In the genomic region with DNA sequence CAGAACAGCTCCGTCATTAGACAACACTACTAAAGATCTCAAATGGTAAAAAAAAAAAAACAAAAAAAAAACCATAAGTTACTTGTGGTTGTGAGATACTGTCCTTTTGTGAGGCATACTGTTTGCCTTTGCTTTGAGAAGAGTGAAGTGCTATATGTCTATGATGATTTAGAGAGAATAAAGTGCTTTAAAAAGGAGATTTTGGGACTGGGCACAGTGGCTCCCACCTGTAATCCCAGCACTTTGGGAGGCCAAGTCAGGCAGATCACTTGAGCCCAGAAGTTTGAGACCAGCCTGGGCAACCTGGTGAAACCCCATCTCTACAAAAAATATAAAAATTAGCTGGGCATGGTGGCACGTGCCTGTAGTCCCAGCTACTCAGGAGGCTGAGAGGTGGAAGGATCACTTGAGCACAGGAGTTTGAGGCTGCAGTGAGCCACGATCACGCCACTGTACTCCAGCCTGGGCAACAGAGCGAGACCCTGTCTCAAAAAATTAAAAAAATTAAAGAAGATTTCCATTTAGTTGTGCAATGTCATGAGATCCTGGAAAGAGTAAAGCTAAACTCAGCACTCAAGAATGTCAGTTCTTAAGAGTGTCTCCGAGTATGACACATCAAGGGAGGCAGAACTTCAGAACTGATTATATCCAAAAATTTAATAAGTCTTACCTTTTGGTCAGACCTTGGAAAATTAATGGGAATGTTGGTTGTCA, we compare ENCODE assay signal across 25 cellular contexts.
DNase-seq lines count a peak whose midpoint lies in the region; ATAC-seq and TF ChIP-seq lines count a peak whose summit lies in the region.
"Had no signal": no experiment of that assay in that cellular context is flagged by ENCODE, and none has a peak within 500 bp of the region (broad histone marks: within the 10 kb centered on the region; RNA-seq: fewer than 3 reads in every experiment).

No MANE protein-coding gene starts in this region.

- no peak overlapping the region for H4K8ac ChIP-seq in trophoblast cell (ENCODE audit: low read depth, low read length)

- H4K91ac ChIP-seq in trophoblast cell (ENCODE audit: low read depth, low read length), result no peak overlapping the region

- intact Hi-C loops in mucosa of descending colon (cut with DNase I, micrococcal nuclease), result no loop called here

- ATAC-seq in SK-N-SH treated with all-trans-retinoic acid at 6 μM for 48 hours, result peak; percentile 73; the same call in 2 of the 3 replicates
- no peak for ATAC-seq in mucosa of descending colon
- ATAC-seq: body of pancreas; GM12878; stimulated activated memory B cell treated with anti-CD40 and anti-IgM and Interleukin-4, amounts not matched to agents 10 μg/mL and 1 μg/mL and 100 μg/mL, for 72 hours; WTC11 had no signal

- H3K14ac ChIP-seq in trophoblast cell (ENCODE audit: low read length), result no peak overlapping the region

- H2BK5ac ChIP-seq in trophoblast cell (ENCODE audit: low read depth, low read length, poor library complexity), result no peak overlapping the region

- WGBS in trophoblast cell (ENCODE audit: extremely low coverage, insufficient coverage, insufficient read length), result no CpG with 5 or more reads among the region's 6 CpGs

- H3K4me1 ChIP-seq in fibroblast of lung (ENCODE audit: control insufficient read depth, extremely low read depth, insufficient read depth, low read length), result no peaks in the 10 kb centered on the region
- no peaks in the 10 kb centered on the region for H3K4me1 ChIP-seq in trophoblast cell (ENCODE audit: control insufficient read depth in 1 of 2, insufficient read depth in 2 of 2, low read length in 2 of 2)
- no peaks in the 10 kb centered on the region for H3K4me1 ChIP-seq in mucosa of descending colon (ENCODE audit: low read depth)
- H3K4me1 ChIP-seq: body of pancreas, testis had no signal

- H3K9ac ChIP-seq in fibroblast of lung (ENCODE audit: insufficient read depth, low read length) (no peak overlapping the region), trophoblast cell (ENCODE audit: low read length) (no peak overlapping the region)

- H3K18ac ChIP-seq in trophoblast cell (ENCODE audit: low read length), result no peak overlapping the region

- DNase-seq in ELR (ENCODE audit: low read depth), result peak; percentile 39
- DNase-seq in fibroblast of lung (ENCODE audit: low read depth in 2 of 2), result peak; percentile 49 to 52
- DNase-seq in trophoblast cell, result peak; percentile 23 to 67
- no peak for DNase-seq in T1000 (lab: John Stamatoyannopoulos, UW)
- DNase-seq in H4 (ENCODE audit: low spot score), result no peak
- no peak for DNase-seq in ACHN
- no peak for DNase-seq in mucosa of descending colon
- DNase-seq: activated CD4-positive, alpha-beta T cell treated with anti-CD3 and anti-CD28 coated beads, Interleukin-2, amount 50 U/mL, for 4 hours; activated CD8-positive, alpha-beta memory T cell treated with anti-CD3 and anti-CD28 coated beads, Interleukin-2, amount 50 U/mL, for 48 hours; AML-193; body of pancreas; CD8-positive, alpha-beta memory T cell; DMS153; endodermal cell; immature natural killer cell; MG63; NCI-H1436; NCI-H2171; NCI-H526; stimulated activated CD4-positive, alpha-beta T cell treated with anti-CD3 and anti-CD28 coated beads, Interleukin-1b, Interleukin-23, amount 100 ng/mL, for 48 hours; testis had no signal

- no peak overlapping the region for H3K4ac ChIP-seq in trophoblast cell (ENCODE audit: low read depth, low read length)

- H4K12ac ChIP-seq in trophoblast cell (ENCODE audit: low read depth, low read length), result no peak overlapping the region

- H3K27ac ChIP-seq in fibroblast of lung (ENCODE audit: insufficient read depth, low read length), result no peak overlapping the region
- H3K27ac ChIP-seq in trophoblast cell (ENCODE audit: low read depth, low read length), result no peak overlapping the region
- H3K27ac ChIP-seq: body of pancreas, testis had no signal

- no peak overlapping the region for H2AFZ ChIP-seq in fibroblast of lung (ENCODE audit: low read length)
- no peak overlapping the region for H2AFZ ChIP-seq in trophoblast cell (ENCODE audit: insufficient read depth, low read length, poor library complexity)

- no peaks in the 10 kb centered on the region for H3K9me3 ChIP-seq in fibroblast of lung (ENCODE audit: control insufficient read depth, insufficient read depth, low read depth, low read length)
- no peaks in the 10 kb centered on the region for H3K9me3 ChIP-seq in trophoblast cell (ENCODE audit: insufficient read depth, low read depth, low read length)
- H3K9me3 ChIP-seq in mucosa of descending colon, result no peaks in the 10 kb centered on the region
- H3K9me3 ChIP-seq: body of pancreas, MG63, testis had no signal

- in situ Hi-C loops in ACHN (cut with HindIII; ENCODE audit: low pct_ligation_motif_present, low pct_unique_long_range_greater_than_20kb, low sequenced_read_pairs), result no loop called here

- no peak for TF ChIP-seq CTCF in fibroblast of lung (conservative IDR thresholded peaks at IDR 0.05 in 1 of 2, IDR thresholded peaks at IDR 0.05 in 1 of 2; ENCODE audit: low read depth in 1 of 2, low read length in 2 of 2)
- no peak for TF ChIP-seq CTCF in mucosa of descending colon (IDR thresholded peaks at IDR 0.05)

- no peak overlapping the region for H3K23ac ChIP-seq in trophoblast cell (ENCODE audit: low read length)

- H3K79me1 ChIP-seq in trophoblast cell (ENCODE audit: low read length), result no peaks in the 10 kb centered on the region

- H3K36me3 ChIP-seq in fibroblast of lung (ENCODE audit: control insufficient read depth, insufficient read depth, low read length) (peaks cover 5% of the 10 kb centered on the region), trophoblast cell (ENCODE audit: control insufficient read depth in 1 of 2, insufficient read depth in 2 of 2, low read length in 2 of 2) (peaks cover 0 to 3% of the 10 kb centered on the region in 2 experiments), mucosa of descending colon (ENCODE audit: low read depth) (no peaks in the 10 kb centered on the region)
- H3K36me3 ChIP-seq: MG63 had no signal

- H2BK12ac ChIP-seq in trophoblast cell (ENCODE audit: low read length), result no peak overlapping the region

- H2AK5ac ChIP-seq in trophoblast cell (ENCODE audit: low read length), result no peak overlapping the region

- no peak overlapping the region for H3K4me3 ChIP-seq in fibroblast of lung (replicated peaks in 1 of 4; ENCODE audit: control extremely low read depth in 1 of 4, insufficient read depth in 1 of 4, low read depth in 3 of 4, low read length in 4 of 4)
- no peak overlapping the region for H3K4me3 ChIP-seq in trophoblast cell (ENCODE audit: low read depth, low read length)
- H3K4me3 ChIP-seq in mucosa of descending colon, result no peak overlapping the region
- H3K4me3 ChIP-seq: body of pancreas, GM12878, MG63, testis had no signal

- no peaks in the 10 kb centered on the region for H4K20me1 ChIP-seq in fibroblast of lung (ENCODE audit: control insufficient read depth, extremely low read depth, insufficient read depth, low read length)

- H3K4me2 ChIP-seq in fibroblast of lung (ENCODE audit: extremely low read depth, insufficient read depth, low read length) (no peak overlapping the region), trophoblast cell (ENCODE audit: low read length) (no peak overlapping the region)

- no peaks in the 10 kb centered on the region for H3K79me2 ChIP-seq in fibroblast of lung (ENCODE audit: control insufficient read depth, insufficient read depth, low read length)
- H3K79me2 ChIP-seq in trophoblast cell (ENCODE audit: control insufficient read depth, insufficient read depth, low read length, poor library complexity), result no peaks in the 10 kb centered on the region

- H3K27me3 ChIP-seq in fibroblast of lung (ENCODE audit: control insufficient read depth, insufficient read depth, low read length) (no peaks in the 10 kb centered on the region), trophoblast cell (ENCODE audit: insufficient read depth, low read length) (no peaks in the 10 kb centered on the region)
- H3K27me3 ChIP-seq: body of pancreas, MG63, testis had no signal

- no peak overlapping the region for H2BK120ac ChIP-seq in trophoblast cell (ENCODE audit: insufficient read depth, low read length, poor library complexity)

TF ChIP-seq in SK-N-SH treated with all-trans-retinoic acid at 6 μM for 48 hours, 23 proteins besides CTCF, POLR2A, EP300 and RAD21:
- no peak for TF ChIP-seq BACH2 (CRISPR knock-in tag; IDR thresholded peaks at IDR 0.05; ENCODE audit: borderline replicate concordance)
- peak; percentile 23; the same call in 1 of the 2 replicates for TF ChIP-seq ISL1 (CRISPR knock-in tag; IDR thresholded peaks at IDR 0.05)

Comparison
In these comparisons a context has a peak if more than half of its experiments do, and no peak if none do; other contexts are left out.
1. DNase-seq: peak in ELR (single experiment), fibroblast of lung (2 of 2) and trophoblast cell (2 of 2); none in T1000 (single experiment), H4 (single experiment), ACHN (single experiment) and mucosa of descending colon (0 of 3).